ENCODE assay signal across 7 cellular contexts in the genomic region with DNA sequence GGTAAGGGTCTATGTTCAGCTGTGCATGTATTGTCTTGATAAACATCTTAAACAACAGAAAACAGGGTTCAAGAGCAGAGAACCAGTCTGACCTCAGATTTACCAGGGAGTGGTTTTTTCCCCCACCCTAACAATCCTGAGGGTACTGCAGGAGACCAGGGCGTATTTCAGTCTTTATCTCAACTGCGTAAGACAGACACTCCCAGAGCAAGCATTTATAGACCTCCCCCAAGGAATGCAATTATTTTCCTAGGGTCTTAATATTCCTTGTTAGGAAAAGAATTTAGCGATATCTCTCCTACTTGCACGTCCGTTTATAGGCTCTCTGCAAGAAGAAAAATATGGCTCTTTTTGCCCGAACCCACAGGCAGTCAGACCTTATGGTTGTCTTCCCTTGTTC. TPM values are rescaled to one million over a fixed set of nuclear protein-coding genes. Genes with fewer than 3 reads are reported as not detected.
DNase-seq lines count a peak whose midpoint lies in the region; ATAC-seq, FAIRE-seq and TF ChIP-seq lines count a peak whose summit lies in the region.
"Not testable (repeated sequence)": the region's sequence is repeated elsewhere in the genome, so short reads cannot be mapped to it uniquely, and the experiment has no call there.

No MANE protein-coding gene starts in this region.

- H3K36me3 ChIP-seq in GM12878 (ENCODE audit: control insufficient read depth in 2 of 2, insufficient read depth in 2 of 2, low read length in 1 of 2) (peaks cover 0 to 11% of the 10 kb centered on the region in 2 experiments; a peak in 2 of 4 replicates), sigmoid colon (peaks cover 0 to 12% (median 3%) of the 10 kb centered on the region in 4 donors)

- POLR2A ChIA-PET in GM12878 (lab: Charles Lee), result not testable (repeated sequence)

- not testable (repeated sequence) for H3K4me3 ChIP-seq in NB4 (ENCODE audit: low read depth, low read length); GM12878; sigmoid colon

- not testable (repeated sequence) for H4K20me1 ChIP-seq in GM12878 (ENCODE audit: control insufficient read depth, insufficient read depth)

- in situ Hi-C loops in Caki2 (cut with HindIII; ENCODE audit: low pct_unique_long_range_greater_than_20kb, low sequenced_read_pairs); GM12878 (cut with MboI): not testable (repeated sequence)

- H3K9ac ChIP-seq in GM12878 (ENCODE audit: control insufficient read depth, insufficient read depth, low read length), result not testable (repeated sequence)

- TF ChIP-seq EP300 in GM12878 (IDR thresholded peaks at IDR 0.05; ENCODE audit: borderline replicate concordance in 1 of 2, control insufficient read depth in 1 of 2, low read depth in 2 of 2, low read length in 2 of 2); sigmoid colon (IDR thresholded peaks at IDR 0.05): not testable (repeated sequence)

- CTCF ChIA-PET in GM12878 (lab: Yijun Ruan, JAX), result not testable (repeated sequence)

- H3K9me3 ChIP-seq in GM12878 (replicated peaks; ENCODE audit: control insufficient read depth, insufficient read depth, low read length); sigmoid colon: not testable (repeated sequence)

- not testable (repeated sequence) for H3K27ac Mint-ChIP-seq in endothelial cell (ENCODE audit: unreplicated experiment)

- not testable (repeated sequence) for FAIRE-seq in GM12878 (lab: Jason Lieb, UNC)

- not testable (repeated sequence) for ATAC-seq in GM12878

- H3K4me1 ChIP-seq in GM12878 (ENCODE audit: control insufficient read depth, insufficient read depth, low read length); sigmoid colon: not testable (repeated sequence)

- DNase-seq in Caki2 (ENCODE audit: low read depth) (peak; percentile 23), ELR (ENCODE audit: low read depth) (peak; percentile 5), NB4 (ENCODE audit: low read depth) (peak; percentile 18), OCI-M1 (lab: John Stamatoyannopoulos, UW) (peak; percentile 12), sigmoid colon (peak; percentile 3)
- not testable (repeated sequence) for DNase-seq in GM12878 (ENCODE audit: low read depth, low spot score); endothelial cell (ENCODE audit: low spot score)

- H3K4me3 Mint-ChIP-seq in endothelial cell (ENCODE audit: unreplicated experiment), result peak overlapping the region; percentile 35

- not testable (repeated sequence) for H3K27ac ChIP-seq in GM12878 (ENCODE audit: control insufficient read depth, insufficient read depth); sigmoid colon

- not testable (repeated sequence) for BruUV-seq in GM12878 (replicated peaks; lab: Mats Ljungman, UMichigan)

- not testable (repeated sequence) for H3K4me2 ChIP-seq in GM12878 (ENCODE audit: control insufficient read depth, insufficient read depth)

- RAD21 ChIA-PET in GM12878 (lab: Charles Lee; ENCODE audit: unreplicated experiment), result not testable (repeated sequence)

- peaks cover 11% of the 10 kb centered on the region for H3K4me1 Mint-ChIP-seq in endothelial cell (ENCODE audit: unreplicated experiment)

- intact Hi-C loops in GM12878 (cut with micrococcal nuclease; ENCODE audit: unreplicated experiment); sigmoid colon (cut with DNase I): not testable (repeated sequence)

- TF ChIP-seq CTCF in NB4 (IDR thresholded peaks at IDR 0.05; ENCODE audit: low read depth, low read length); GM12878 (IDR thresholded peaks at IDR 0.05 in 2 of 3, conservative IDR thresholded peaks at IDR 0.05 in 1 of 3; ENCODE audit: control insufficient read depth in 2 of 3, extremely low read depth in 1 of 3, insufficient read depth in 1 of 3, low read depth in 3 of 3, low read length in 3 of 3); endothelial cell (IDR thresholded peaks at IDR 0.05; ENCODE audit: unreplicated experiment); sigmoid colon (IDR thresholded peaks at IDR 0.05): not testable (repeated sequence)

- H3K27me3 Mint-ChIP-seq in endothelial cell (ENCODE audit: unreplicated experiment), result not testable (repeated sequence)

- H3K27me3 ChIP-seq in GM12878 (replicated peaks in 1 of 2; ENCODE audit: control insufficient read depth in 2 of 2, insufficient read depth in 2 of 2, low read length in 1 of 2); sigmoid colon: not testable (repeated sequence)

- WGBS in GM12878 (ENCODE audit: insufficient coverage, insufficient replicate concordance, low lambda C conversion rate, missing lambda C conversion rate), result 97% methylated on average over 6 of the region's 6 CpGs
- 77 to 93% methylated on average over 6 of the region's 6 CpGs for WGBS in sigmoid colon, 2 donors

- H3K9me3 Mint-ChIP-seq in endothelial cell (ENCODE audit: unreplicated experiment), result not testable (repeated sequence)

- SMC1A ChIA-PET in GM12878 (lab: Charles Lee; ENCODE audit: uncharacterized antibody, unreplicated experiment), result not testable (repeated sequence)

- TF ChIP-seq POLR2A in NB4 (IDR thresholded peaks at IDR 0.05; ENCODE audit: extremely low read depth, insufficient read length); GM12878 (IDR thresholded peaks at IDR 0.05; ENCODE audit: low read depth, low read length); sigmoid colon (IDR thresholded peaks at IDR 0.05): not testable (repeated sequence)

- TF ChIP-seq RAD21 in GM12878 (IDR thresholded peaks at IDR 0.05; ENCODE audit: insufficient read depth, low read depth, low read length), result not testable (repeated sequence)

- not testable (repeated sequence) for H3K79me2 ChIP-seq in GM12878 (ENCODE audit: control insufficient read depth, insufficient read depth, low read length)

- not testable (repeated sequence) for H2AFZ ChIP-seq in GM12878 (ENCODE audit: control insufficient read depth, low read depth, low read length)

- H3K36me3 Mint-ChIP-seq in endothelial cell (ENCODE audit: low read depth, unreplicated experiment), result peaks cover 32% of the 10 kb centered on the region

TF ChIP-seq in GM12878, 131 proteins besides CTCF, POLR2A, EP300 and RAD21:
- TF ChIP-seq, protein P1, sequence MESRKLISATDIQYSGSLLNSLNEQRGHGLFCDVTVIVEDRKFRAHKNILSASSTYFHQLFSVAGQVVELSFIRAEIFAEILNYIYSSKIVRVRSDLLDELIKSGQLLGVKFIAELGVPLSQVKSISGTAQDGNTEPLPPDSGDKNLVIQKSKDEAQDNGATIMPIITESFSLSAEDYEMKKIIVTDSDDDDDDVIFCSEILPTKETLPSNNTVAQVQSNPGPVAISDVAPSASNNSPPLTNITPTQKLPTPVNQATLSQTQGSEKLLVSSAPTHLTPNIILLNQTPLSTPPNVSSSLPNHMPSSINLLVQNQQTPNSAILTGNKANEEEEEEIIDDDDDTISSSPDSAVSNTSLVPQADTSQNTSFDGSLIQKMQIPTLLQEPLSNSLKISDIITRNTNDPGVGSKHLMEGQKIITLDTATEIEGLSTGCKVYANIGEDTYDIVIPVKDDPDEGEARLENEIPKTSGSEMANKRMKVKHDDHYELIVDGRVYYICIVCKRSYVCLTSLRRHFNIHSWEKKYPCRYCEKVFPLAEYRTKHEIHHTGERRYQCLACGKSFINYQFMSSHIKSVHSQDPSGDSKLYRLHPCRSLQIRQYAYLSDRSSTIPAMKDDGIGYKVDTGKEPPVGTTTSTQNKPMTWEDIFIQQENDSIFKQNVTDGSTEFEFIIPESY (IDR thresholded peaks at IDR 0.05), result peak; percentile 73; the same call in 1 of the 2 replicates

RNA-seq across cellular contexts. Expression of a gene that starts 9.8 kb away (rescaled TPM):
- 14.6 and 16.8 TPM in 2 replicates for total RNA-seq in Caki2 (2014; rRNA removed; shearing (Covaris generic); ENCODE audit: low replicate concordance)
- total RNA-seq in GM12878 (2013; cell fraction: nucleolus; rRNA removed), result 193 and 219 TPM in 2 replicates
- total RNA-seq in GM12878 (2014; rRNA removed) (10.5 and 11.2 TPM in 2 replicates), GM12878 (2014; rRNA removed; fragmentation: Illumina TruSeq; extraction: Trizol) (9.5 and 10.1 TPM in 2 replicates), GM12878 (2021) (16.8 and 21.1 TPM in 2 replicates), endothelial cell (ENCODE audit: unreplicated experiment) (80.2 TPM), sigmoid colon (10 to 100 TPM; 22.8 to 49.3 (median 25.5) TPM)
- 9.7 TPM for polyA plus RNA-seq in GM12878 (2011; ENCODE audit: low read depth)
- polyA plus RNA-seq in GM12878 (2011; rRNA removed) (23.3 and 25.5 TPM in 2 replicates), GM12878 (2014; fragmentation: Illumina TruSeq; extraction: Trizol) (10.7 and 13.2 TPM in 2 replicates), GM12878 (2014; fragmentation: Nextera tagmentation; extraction: Ambion mirVana) (1 to 10 TPM; 1.7 to 3.4 TPM), GM12878 (2014; rRNA removed) (17.0 and 20.4 TPM in 2 replicates), GM12878 (2016; fragmentation: Nextera tagmentation; extraction: Ambion mirVana) (10 to 100 TPM; 11.2 to 14.2 TPM), sigmoid colon (10 to 100 TPM in 2 of 3 donors, 1 to 10 TPM in 1; 9.0 to 27.5 (median 11.4) TPM)
- 15.5 and 21.6 TPM in 2 replicates for polyA plus RNA-seq in GM12878 (2011; cell fraction: cytosol; rRNA removed)
- 108 and 127 TPM in 2 replicates for polyA plus RNA-seq in GM12878 (2011; cell fraction: nucleus; rRNA removed)
- polyA plus RNA-seq in GM12878 (2012), result 12.8 and 17.1 TPM in 2 replicates
- polyA minus RNA-seq in GM12878 (2011; rRNA and poly(A)+ RNA removed), result 34.2 and 43.2 TPM in 2 replicates
- polyA minus RNA-seq in GM12878 (2011; cell fraction: cytosol; rRNA and poly(A)+ RNA removed), result 9.0 and 11.2 TPM in 2 replicates
- polyA minus RNA-seq in GM12878 (2011; cell fraction: nucleus; rRNA and poly(A)+ RNA removed), result 48.4 and 77.5 TPM in 2 replicates
